Comparison of ENCODE assay signal across 10 cellular contexts in the genomic region with DNA sequence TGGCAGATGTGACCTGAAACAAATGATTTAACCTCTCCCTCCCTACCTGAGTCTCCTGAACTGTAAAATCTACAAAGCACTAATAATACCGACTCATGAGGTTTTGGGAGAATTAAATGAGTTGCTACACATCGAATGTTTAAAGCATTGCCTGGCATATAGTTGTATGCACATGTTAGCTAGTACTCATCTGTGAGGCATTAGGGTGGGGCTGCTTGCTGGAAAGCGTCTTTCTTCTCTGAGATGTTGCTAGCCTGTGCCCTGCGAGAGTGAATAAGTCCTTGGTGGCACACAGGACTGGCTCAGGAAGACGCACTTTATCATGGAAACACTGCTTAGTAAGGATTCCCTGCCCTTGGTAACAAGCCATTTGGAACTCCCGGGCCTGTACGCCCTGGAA. TPM values are rescaled to one million over a fixed set of nuclear protein-coding genes. Genes with fewer than 3 reads are reported as not detected.
DNase-seq lines count a peak whose midpoint lies in the region; ATAC-seq and TF ChIP-seq lines count a peak whose summit lies in the region.
"Had no signal": no experiment of that assay in that cellular context is flagged by ENCODE, and none has a peak within 500 bp of the region (broad histone marks: within the 10 kb centered on the region; RNA-seq: fewer than 3 reads in every experiment).

No MANE protein-coding gene starts in this region.

- ATAC-seq in right cardiac atrium (peak in 1 of 2 donors; percentile 4), left cardiac atrium (no peak), omental fat pad (ENCODE audit: low FRiP score) (peak; percentile 53)
- ATAC-seq in stimulated activated naive CD8-positive, alpha-beta T cell treated with anti-CD3 and anti-CD28 coated beads, Interleukin-15, amount 100 ng/mL, for 72 hours: no peak

- H3K27ac Mint-ChIP-seq in stimulated activated naive CD8-positive, alpha-beta T cell treated with anti-CD3 and anti-CD28 coated beads, Interleukin-15, amount 100 ng/mL, for 72 hours: no peak overlapping the region

- TF ChIP-seq CTCF in dorsolateral prefrontal cortex (IDR thresholded peaks at IDR 0.05 in 54 of 56, conservative IDR thresholded peaks at IDR 0.05 in 2 of 56; ENCODE audit: low read depth in 1 of 56, partially characterized antibody in 56 of 56): no peak
- TF ChIP-seq CTCF in omental fat pad (IDR thresholded peaks at IDR 0.05): no peak

- H3K27ac ChIP-seq in right cardiac atrium (ENCODE audit: low read length) (peak overlapping the region; percentile 92), dorsolateral prefrontal cortex (peak overlapping the region in 58 of 59 donors; percentile 18 to 97 (median 94))

- no peak for DNase-seq in right cardiac atrium
- no peak for DNase-seq in left cardiac atrium
- no peak for DNase-seq in dorsolateral prefrontal cortex
- no peak for DNase-seq in omental fat pad (ENCODE audit: low spot score)
- no peak for DNase-seq in DMS 273 (lab: John Stamatoyannopoulos, UW; ENCODE audit: unreplicated experiment)
- no peak for DNase-seq in effector CD8-positive, alpha-beta T cell (lab: John Stamatoyannopoulos, UW)
- no peak for DNase-seq in stimulated activated naive CD8-positive, alpha-beta T cell treated with anti-CD3 and anti-CD28 coated beads, Interleukin-15, amount 100 ng/mL, for 72 hours
- no peak for DNase-seq in NCI-H1417 (lab: John Stamatoyannopoulos, UW)
- DNase-seq: ACHN, occipital lobe had no signal

- intact Hi-C loops in right cardiac atrium (cut with DNase I) (no loop called here), left cardiac atrium (cut with DNase I) (no loop called here), dorsolateral prefrontal cortex (cut with DNase I) (no loop called here)

- H3K9me3 ChIP-seq in right cardiac atrium (ENCODE audit: control insufficient read depth, low read length): no peaks in the 10 kb centered on the region

- H3K4me3 Mint-ChIP-seq in stimulated activated naive CD8-positive, alpha-beta T cell treated with anti-CD3 and anti-CD28 coated beads, Interleukin-15, amount 100 ng/mL, for 72 hours: no peak overlapping the region

- H3K27me3 Mint-ChIP-seq in stimulated activated naive CD8-positive, alpha-beta T cell treated with anti-CD3 and anti-CD28 coated beads, Interleukin-15, amount 100 ng/mL, for 72 hours: peaks cover 8% of the 10 kb centered on the region

- H3K4me1 ChIP-seq in right cardiac atrium (ENCODE audit: control insufficient read depth, insufficient read depth, low read length): peaks cover 20% of the 10 kb centered on the region

- H3K4me3 ChIP-seq in right cardiac atrium (ENCODE audit: low read length) (no peak overlapping the region), dorsolateral prefrontal cortex (peak overlapping the region in 4 of 59 donors; percentile 0 to 30 (median 10))

- 72% methylated on average over 7 of the region's 7 CpGs for WGBS in right cardiac atrium

- no peaks in the 10 kb centered on the region for H3K27me3 ChIP-seq in right cardiac atrium (ENCODE audit: control insufficient read depth, insufficient read depth)
- H3K27me3 ChIP-seq in dorsolateral prefrontal cortex: no peaks in the 10 kb centered on the region

- H3K9me3 Mint-ChIP-seq in stimulated activated naive CD8-positive, alpha-beta T cell treated with anti-CD3 and anti-CD28 coated beads, Interleukin-15, amount 100 ng/mL, for 72 hours: no peaks in the 10 kb centered on the region

- peaks cover 43% of the 10 kb centered on the region for H3K4me1 Mint-ChIP-seq in stimulated activated naive CD8-positive, alpha-beta T cell treated with anti-CD3 and anti-CD28 coated beads, Interleukin-15, amount 100 ng/mL, for 72 hours

RNA-seq across cellular contexts. Expression of gene RAPGEF3, which starts 6.1 kb away (rescaled TPM):
- total RNA-seq in right cardiac atrium (10 to 100 TPM; 14.1 to 28.7 (median 23.3) TPM), left cardiac atrium (10 to 100 TPM; 27.3 to 35.9 TPM), dorsolateral prefrontal cortex (100 to 1,000 TPM in 51 of 120 experiments, 10 to 100 TPM in 69; 33.3 to 206 (median 93.7) TPM), omental fat pad (100 to 1,000 TPM in 1 of 4 donors, 10 to 100 TPM in 3; 24.2 to 270 (median 59.1) TPM)
- polyA plus RNA-seq in right cardiac atrium: 44.9 TPM

RNA-seq across cellular contexts. Expression of gene SLC48A1, which starts 20.5 kb away (rescaled TPM):
- total RNA-seq in right cardiac atrium: 10 to 100 TPM; 26.5 to 30.1 (median 27.6) TPM
- polyA plus RNA-seq in right cardiac atrium: 22.0 TPM
- 10 to 100 TPM; 22.1 to 28.9 TPM for total RNA-seq in left cardiac atrium
- total RNA-seq in dorsolateral prefrontal cortex: 100 to 1,000 TPM in 84 of 120 experiments, 10 to 100 TPM in 36; 71.9 to 264 (median 114) TPM
- 10 to 100 TPM; 27.6 to 50.3 (median 48.1) TPM for total RNA-seq in omental fat pad

RNA-seq across cellular contexts. Expression of gene ENDOU, which starts 27.3 kb away (rescaled TPM):
- total RNA-seq in right cardiac atrium (under 1 TPM; 0.28 to 0.86 (median 0.51) TPM), left cardiac atrium (under 1 TPM; 0.62 to 0.68 TPM), dorsolateral prefrontal cortex (1 to 10 TPM in 111 of 120 experiments, under 1 TPM in 9; 0.65 to 4.5 (median 2.0) TPM), omental fat pad (1 to 10 TPM; 2.1 to 2.7 (median 2.2) TPM)
- polyA plus RNA-seq in right cardiac atrium: 0.45 TPM
- total RNA-seq: occipital lobe had no signal

RNA-seq across cellular contexts. Expression of gene RPAP3, which starts 46.7 kb away (rescaled TPM):
- total RNA-seq in right cardiac atrium (10 to 100 TPM; 15.4 to 22.8 (median 21.3) TPM), left cardiac atrium (10 to 100 TPM; 22.7 to 22.8 TPM), dorsolateral prefrontal cortex (10 to 100 TPM; 18.5 to 41.3 (median 28.2) TPM), omental fat pad (10 to 100 TPM; 10.5 to 14.2 (median 12.7) TPM)
- 11.9 TPM for polyA plus RNA-seq in right cardiac atrium
